Comparison of ENCODE assay signal across 8 cellular contexts in genomic region chr22:42820075-42820763, GRCh38.
DNase-seq lines count a peak whose midpoint lies in the region; ATAC-seq and TF ChIP-seq lines count a peak whose summit lies in the region.

No MANE protein-coding gene starts in this region.

- H3K4me1 Mint-ChIP-seq in effector memory CD8-positive, alpha-beta T cell (ENCODE audit: low read depth in 2 of 2), result peaks cover 0 to 2% of the 10 kb centered on the region in 2 donors

- ATAC-seq in effector memory CD8-positive, alpha-beta T cell (replicated peaks), result no peak
- no peak for ATAC-seq in GM18909 (IDR thresholded peaks at IDR 0.05; ENCODE audit: poor library complexity, unreplicated experiment)
- no peak for ATAC-seq in HG02798 (IDR thresholded peaks at IDR 0.05; ENCODE audit: poor library complexity, unreplicated experiment)

- peaks cover 0 to 2% of the 10 kb centered on the region in 2 donors for H3K9me3 Mint-ChIP-seq in effector memory CD8-positive, alpha-beta T cell

- H3K4me3 ChIP-seq in GM12865 (ENCODE audit: low read depth, low read length), result no peak overlapping the region

- peak; percentile 51 for DNase-seq in GM12865 (ENCODE audit: low read depth)
- DNase-seq in NCI-H748 treated with DMSO at 0.1 percent for 48 hours (lab: John Stamatoyannopoulos, UW), result peak; percentile 42
- no peak for DNase-seq in effector memory CD8-positive, alpha-beta T cell
- peak; percentile 26 for DNase-seq in non-pigmented ciliary epithelial cell (ENCODE audit: low read depth)
- no peak for DNase-seq in activated T-cell treated with anti-CD3 and anti-CD28 coated beads, Interleukin-2, amount 50 U/mL, for 48 hours
- no peak for DNase-seq in hypothalamus (lab: John Stamatoyannopoulos, UW)

- H3K4me3 Mint-ChIP-seq in effector memory CD8-positive, alpha-beta T cell, result no peak overlapping the region

- TF ChIP-seq CTCF in GM12865 (IDR thresholded peaks at IDR 0.05; ENCODE audit: insufficient read depth, low read depth, low read length, missing control alignments), result peak; percentile 46

- H3K27ac Mint-ChIP-seq in effector memory CD8-positive, alpha-beta T cell, result peak overlapping the region; percentile 41 to 49

- peaks cover 57% of the 10 kb centered on the region for H3K36me3 Mint-ChIP-seq in effector memory CD8-positive, alpha-beta T cell (ENCODE audit: insufficient read depth)

- H3K27me3 Mint-ChIP-seq in effector memory CD8-positive, alpha-beta T cell, result no peaks in the 10 kb centered on the region

Comparison
In these comparisons a context has a peak if more than half of its experiments do, and no peak if none do; other contexts are left out.
1. DNase-seq: peak in GM12865 (single experiment), NCI-H748 treated with DMSO at 0.1 percent for 48 hours (single experiment) and non-pigmented ciliary epithelial cell (single experiment); none in effector memory CD8-positive, alpha-beta T cell (0 of 3), activated T-cell treated with anti-CD3 and anti-CD28 coated beads, Interleukin-2, amount 50 U/mL, for 48 hours (0 of 2) and hypothalamus (0 of 51).